2 cellular contexts compared by ENCODE assay signal in the genomic region with DNA sequence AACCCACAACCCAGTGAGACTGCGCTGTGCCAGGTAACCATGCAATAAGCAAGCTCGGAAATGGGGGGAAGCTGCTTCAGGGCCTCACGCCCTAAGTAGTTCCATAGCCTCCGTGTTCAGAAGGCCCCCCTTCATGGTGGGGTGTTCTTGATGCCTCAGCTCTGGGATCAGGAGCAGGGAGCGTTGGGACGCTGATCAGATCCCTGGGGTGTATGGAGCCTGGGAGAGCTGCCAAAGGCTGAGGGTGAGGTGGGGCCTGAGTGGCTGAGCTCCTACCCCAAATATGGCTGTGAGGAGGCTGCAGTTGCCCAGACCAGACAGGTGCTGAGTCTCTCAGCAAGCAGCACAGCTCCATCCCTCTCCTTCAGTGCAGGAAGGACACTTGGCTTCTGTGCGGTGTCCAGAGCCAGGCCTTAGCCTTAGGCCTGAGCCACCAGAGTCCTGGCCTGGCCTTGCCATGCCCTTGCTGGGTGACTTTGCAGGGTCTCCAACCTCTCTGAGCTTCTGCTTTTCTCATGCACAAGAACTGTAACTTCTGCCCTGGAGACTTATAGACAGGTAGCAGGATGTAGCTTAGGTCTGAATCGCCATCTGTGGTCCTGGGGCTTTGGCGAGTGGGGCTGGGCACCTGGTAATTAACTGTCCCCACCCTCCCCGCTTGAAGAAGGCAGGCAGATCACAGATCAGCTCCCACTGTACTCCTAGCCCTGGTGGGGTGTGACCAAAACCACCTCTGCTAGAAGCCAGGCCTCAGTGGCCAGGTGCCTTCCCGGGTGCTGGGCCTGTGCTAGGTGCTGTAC.
TF ChIP-seq lines count a peak whose summit lies in the region.

No MANE protein-coding gene starts in this region.

TF ChIP-seq in H1, 55 proteins besides CTCF, POLR2A, EP300 and RAD21:
- TF ChIP-seq SRF (IDR thresholded peaks at IDR 0.05; ENCODE audit: low read depth, low read length) = no peak
- no peak for TF ChIP-seq CREB1 (IDR thresholded peaks at IDR 0.05)
- no peak for TF ChIP-seq KDM1A (IDR thresholded peaks at IDR 0.05; ENCODE audit: borderline replicate concordance, low read length)
- TF ChIP-seq, protein P1, sequence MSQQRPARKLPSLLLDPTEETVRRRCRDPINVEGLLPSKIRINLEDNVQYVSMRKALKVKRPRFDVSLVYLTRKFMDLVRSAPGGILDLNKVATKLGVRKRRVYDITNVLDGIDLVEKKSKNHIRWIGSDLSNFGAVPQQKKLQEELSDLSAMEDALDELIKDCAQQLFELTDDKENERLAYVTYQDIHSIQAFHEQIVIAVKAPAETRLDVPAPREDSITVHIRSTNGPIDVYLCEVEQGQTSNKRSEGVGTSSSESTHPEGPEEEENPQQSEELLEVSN (IDR thresholded peaks at IDR 0.05) = no peak
- TF ChIP-seq RXRA (IDR thresholded peaks at IDR 0.05; ENCODE audit: insufficient read depth, low read depth, low read length) = no peak
- no peak for TF ChIP-seq HDAC6 (IDR thresholded peaks at IDR 0.05; ENCODE audit: low read depth, low read length)
- no peak for TF ChIP-seq SP2 (IDR thresholded peaks at IDR 0.05; ENCODE audit: low read length)

TF ChIP-seq in SK-N-SH, 30 proteins besides CTCF, POLR2A, EP300 and RAD21:
- TF ChIP-seq, protein P2, sequence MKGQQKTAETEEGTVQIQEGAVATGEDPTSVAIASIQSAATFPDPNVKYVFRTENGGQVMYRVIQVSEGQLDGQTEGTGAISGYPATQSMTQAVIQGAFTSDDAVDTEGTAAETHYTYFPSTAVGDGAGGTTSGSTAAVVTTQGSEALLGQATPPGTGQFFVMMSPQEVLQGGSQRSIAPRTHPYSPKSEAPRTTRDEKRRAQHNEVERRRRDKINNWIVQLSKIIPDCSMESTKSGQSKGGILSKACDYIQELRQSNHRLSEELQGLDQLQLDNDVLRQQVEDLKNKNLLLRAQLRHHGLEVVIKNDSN (IDR thresholded peaks at IDR 0.05; ENCODE audit: borderline replicate concordance, low read depth) = no peak
- TF ChIP-seq NRF1 (IDR thresholded peaks at IDR 0.05; ENCODE audit: low read depth, low read length) (no peak), JUND (IDR thresholded peaks at IDR 0.05) (no peak), SIN3A (IDR thresholded peaks at IDR 0.05; ENCODE audit: borderline replicate concordance, low read depth, low read length) (no peak)
